Comparison of ENCODE assay signal across 15 cellular contexts in the genomic region with DNA sequence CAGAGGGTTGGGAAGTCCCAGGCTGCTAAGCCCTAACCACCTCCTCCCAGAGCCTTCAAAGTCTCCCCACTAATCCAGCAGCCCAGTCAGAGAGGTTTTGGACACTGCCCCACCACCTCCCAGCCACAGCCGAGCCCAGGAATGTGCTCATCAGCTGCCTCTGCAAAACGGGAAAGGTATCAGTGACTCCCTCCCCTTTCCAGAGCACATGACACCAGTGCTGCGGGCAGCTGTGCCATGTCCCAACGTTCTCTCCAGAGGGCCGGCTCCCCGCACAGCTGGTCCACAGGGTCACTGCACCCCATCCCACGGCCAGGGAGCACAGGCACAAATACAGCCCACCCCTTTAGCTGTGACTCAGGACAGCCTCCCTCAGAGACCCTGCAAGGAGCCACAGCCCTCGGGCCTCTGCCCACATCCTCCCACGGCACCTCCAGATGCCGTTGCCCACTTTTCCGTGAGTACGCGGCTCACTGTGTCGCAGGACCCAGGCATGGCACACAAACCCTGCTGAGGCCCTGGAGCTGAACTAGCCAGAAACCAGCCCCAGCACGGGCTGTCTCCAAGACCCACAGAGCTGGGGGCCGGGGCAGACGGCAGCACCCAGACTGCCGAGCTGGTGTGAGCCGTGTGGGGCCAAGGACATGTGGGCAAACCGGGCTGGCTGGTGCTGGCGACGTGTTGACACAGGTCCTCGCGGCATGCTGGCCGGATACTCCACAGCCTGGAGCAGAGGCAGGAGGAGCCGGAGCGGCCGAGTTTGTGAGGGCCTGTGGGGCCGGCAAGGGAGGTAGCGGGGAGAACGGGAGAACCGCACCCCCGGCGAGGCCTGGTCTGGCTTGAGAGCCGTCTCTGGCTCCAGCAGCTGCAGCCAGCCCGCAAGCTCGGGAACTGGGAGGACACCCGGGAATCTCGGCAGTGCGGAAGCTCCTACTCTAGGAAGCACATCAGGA. TPM values are rescaled to one million over a fixed set of nuclear protein-coding genes. Genes with fewer than 3 reads are reported as not detected.
DNase-seq lines count a peak whose midpoint lies in the region; ATAC-seq and TF ChIP-seq lines count a peak whose summit lies in the region.
"Had no signal": no experiment of that assay in that cellular context is flagged by ENCODE, and none has a peak within 500 bp of the region (broad histone marks: within the 10 kb centered on the region; RNA-seq: fewer than 3 reads in every experiment).

No MANE protein-coding gene starts in this region.

- H3K27me3 ChIP-seq in breast epithelium, result no peaks in the 10 kb centered on the region
- H3K27me3 ChIP-seq in liver (ENCODE audit: control insufficient read depth in 4 of 4, insufficient read depth in 4 of 4, low read length in 3 of 4), result no peaks in the 10 kb centered on the region
- H3K27me3 ChIP-seq in upper lobe of left lung, result no peaks in the 10 kb centered on the region

- CTCF ChIA-PET in activated naive CD4-positive, alpha-beta T cell treated with anti-CD3 and anti-CD28 coated beads, Interleukin-2, amount 10 ng/mL, durations not matched to agents 7 days and 5 days (lab: Charles Lee), result no interaction called here

- TF ChIP-seq EP300 in upper lobe of left lung (IDR thresholded peaks at IDR 0.05), result no peak

- peaks cover 6 to 11% of the 10 kb centered on the region in 2 donors for H3K36me3 Mint-ChIP-seq in activated naive CD4-positive, alpha-beta T cell treated with anti-CD3 and anti-CD28 coated beads, Interleukin-2, amount 50 U/mL, for 72 hours
- peaks cover 19% of the 10 kb centered on the region for H3K36me3 Mint-ChIP-seq in activated naive CD4-positive, alpha-beta T cell treated with anti-CD3 and anti-CD28 coated beads, Interleukin-2, amount 10 ng/mL, durations not matched to agents 7 days and 5 days
- H3K36me3 Mint-ChIP-seq: natural killer cell had no signal

- H3K36me3 ChIP-seq in breast epithelium (no peaks in the 10 kb centered on the region), liver (ENCODE audit: control insufficient read depth in 4 of 4, insufficient read depth in 3 of 4, low read depth in 1 of 4, low read length in 3 of 4) (peaks cover 17 to 33% (median 24%) of the 10 kb centered on the region in 4 donors), upper lobe of left lung (peaks cover 16 to 44% (median 35%) of the 10 kb centered on the region in 4 donors)

- H3K4me3 ChIP-seq in breast epithelium (peak overlapping the region in 2 of 3 donors; percentile 20 to 47), liver (ENCODE audit: low read depth in 1 of 3, low read length in 3 of 3) (no peak overlapping the region), upper lobe of left lung (no peak overlapping the region)

- H3K4me3 Mint-ChIP-seq in activated naive CD4-positive, alpha-beta T cell treated with anti-CD3 and anti-CD28 coated beads, Interleukin-2, amount 10 ng/mL, durations not matched to agents 7 days and 5 days, result no peak overlapping the region
- H3K4me3 Mint-ChIP-seq: activated CD8-positive, alpha-beta memory T cell treated with anti-CD3 and anti-CD28 coated beads, Interleukin-2, amount 10 ng/mL, durations not matched to agents 7 days and 5 days; natural killer cell had no signal

- TF ChIP-seq POLR2A in breast epithelium (IDR thresholded peaks at IDR 0.05), result no peak
- no peak for TF ChIP-seq POLR2A in upper lobe of left lung (IDR thresholded peaks at IDR 0.05)

- H3K4me1 Mint-ChIP-seq in activated naive CD4-positive, alpha-beta T cell treated with anti-CD3 and anti-CD28 coated beads, Interleukin-2, amount 10 ng/mL, durations not matched to agents 7 days and 5 days, result no peaks in the 10 kb centered on the region
- H3K4me1 Mint-ChIP-seq: activated CD8-positive, alpha-beta memory T cell treated with anti-CD3 and anti-CD28 coated beads, Interleukin-2, amount 10 ng/mL, durations not matched to agents 7 days and 5 days; natural killer cell had no signal

- H3K27ac ChIP-seq in breast epithelium (peak overlapping the region; percentile 83 to 90), liver (ENCODE audit: low read depth in 1 of 2, low read length in 2 of 2) (peak overlapping the region; percentile 8 to 30), upper lobe of left lung (no peak overlapping the region)

- H3K9me3 ChIP-seq in breast epithelium (no peaks in the 10 kb centered on the region), liver (ENCODE audit: control insufficient read depth in 4 of 4, low read length in 3 of 4) (no peaks in the 10 kb centered on the region), upper lobe of left lung (no peaks in the 10 kb centered on the region)

- H3K9ac ChIP-seq in liver (ENCODE audit: low read depth in 1 of 2, low read length in 2 of 2), result no peak overlapping the region

- H3K27me3 Mint-ChIP-seq in activated naive CD4-positive, alpha-beta T cell treated with anti-CD3 and anti-CD28 coated beads, Interleukin-2, amount 10 ng/mL, durations not matched to agents 7 days and 5 days, result no peaks in the 10 kb centered on the region
- H3K27me3 Mint-ChIP-seq: activated CD8-positive, alpha-beta memory T cell treated with anti-CD3 and anti-CD28 coated beads, Interleukin-2, amount 10 ng/mL, durations not matched to agents 7 days and 5 days had no signal

- TF ChIP-seq CTCF in breast epithelium (IDR thresholded peaks at IDR 0.05) (no peak), liver (IDR thresholded peaks at IDR 0.05; ENCODE audit: low read depth, low read length, missing input control) (no peak), upper lobe of left lung (IDR thresholded peaks at IDR 0.05) (no peak)

- 67% methylated on average over 40 of the region's 40 CpGs for WGBS in liver
- 67 to 73% methylated on average over 7 to 32 of the region's 40 CpGs for WGBS in upper lobe of left lung, 2 donors

- DNase-seq in activated naive CD4-positive, alpha-beta T cell treated with anti-CD3 and anti-CD28 coated beads, Interleukin-2, amount 50 U/mL, for 72 hours (ENCODE audit: low spot score in 2 of 2), result no peak
- DNase-seq in activated naive CD4-positive, alpha-beta T cell treated with anti-CD3 and anti-CD28 coated beads, Interleukin-2, amount 10 ng/mL, durations not matched to agents 7 days and 5 days, result no peak
- DNase-seq in breast epithelium (ENCODE audit: low spot score in 2 of 2), result peak; percentile 83 to 87
- peak; percentile 53 to 80 for DNase-seq in upper lobe of left lung
- DNase-seq in NCI-H1694 (lab: John Stamatoyannopoulos, UW), result no peak
- DNase-seq: activated CD8-positive, alpha-beta memory T cell treated with anti-CD3 and anti-CD28 coated beads, Interleukin-2, amount 10 ng/mL, durations not matched to agents 7 days and 5 days; EL; hypothalamus; natural killer cell; NCI-H146; T1000 had no signal

- no peak for TF ChIP-seq RAD21 in liver (IDR thresholded peaks at IDR 0.05)

- H3K4me1 ChIP-seq in breast epithelium (peaks cover 0 to 4% of the 10 kb centered on the region in 2 donors), liver (ENCODE audit: control insufficient read depth in 4 of 4, insufficient read depth in 4 of 4, low read length in 3 of 4) (peaks cover 0 to 29% (median 19%) of the 10 kb centered on the region in 4 donors), upper lobe of left lung (peaks cover 0 to 10% (median 1%) of the 10 kb centered on the region in 4 donors)

- H3K27ac Mint-ChIP-seq in activated naive CD4-positive, alpha-beta T cell treated with anti-CD3 and anti-CD28 coated beads, Interleukin-2, amount 50 U/mL, for 72 hours, result no peak overlapping the region
- no peak overlapping the region for H3K27ac Mint-ChIP-seq in activated naive CD4-positive, alpha-beta T cell treated with anti-CD3 and anti-CD28 coated beads, Interleukin-2, amount 10 ng/mL, durations not matched to agents 7 days and 5 days
- H3K27ac Mint-ChIP-seq: activated CD8-positive, alpha-beta memory T cell treated with anti-CD3 and anti-CD28 coated beads, Interleukin-2, amount 10 ng/mL, durations not matched to agents 7 days and 5 days; natural killer cell had no signal

- intact Hi-C loops in breast epithelium (cut with DNase I; ENCODE audit: low total_unique reads), result no loop called here

- peak; percentile 8 to 9 for ATAC-seq in activated naive CD4-positive, alpha-beta T cell treated with anti-CD3 and anti-CD28 coated beads, Interleukin-2, amount 50 U/mL, for 72 hours
- ATAC-seq in upper lobe of left lung (ENCODE audit: low FRiP score in 2 of 2) (peak in 1 of 2 donors; percentile 61), HG02970 (IDR thresholded peaks at IDR 0.05; ENCODE audit: low FRiP score, unreplicated experiment) (no peak), HG02852 (IDR thresholded peaks at IDR 0.05; ENCODE audit: unreplicated experiment) (no peak)
- ATAC-seq: activated CD8-positive, alpha-beta memory T cell treated with anti-CD3 and anti-CD28 coated beads, Interleukin-2, amount 10 ng/mL, durations not matched to agents 7 days and 5 days had no signal

- no peaks in the 10 kb centered on the region for H3K9me3 Mint-ChIP-seq in activated naive CD4-positive, alpha-beta T cell treated with anti-CD3 and anti-CD28 coated beads, Interleukin-2, amount 50 U/mL, for 72 hours
- no peaks in the 10 kb centered on the region for H3K9me3 Mint-ChIP-seq in activated naive CD4-positive, alpha-beta T cell treated with anti-CD3 and anti-CD28 coated beads, Interleukin-2, amount 10 ng/mL, durations not matched to agents 7 days and 5 days
- H3K9me3 Mint-ChIP-seq: natural killer cell had no signal

RNA-seq across cellular contexts. Expression of a gene that starts 6.3 kb away (rescaled TPM):
- not detected for total RNA-seq in activated naive CD4-positive, alpha-beta T cell treated with anti-CD3 and anti-CD28 coated beads, Interleukin-2, amount 50 U/mL, for 72 hours
- total RNA-seq in breast epithelium, result not detected
- total RNA-seq in liver, result not detected
- under 1 TPM; 0.31 to 0.35 TPM for polyA plus RNA-seq in liver
- not detected for total RNA-seq in upper lobe of left lung
- total RNA-seq: activated CD8-positive, alpha-beta memory T cell treated with anti-CD3 and anti-CD28 coated beads, Interleukin-2, amount 10 ng/mL, durations not matched to agents 7 days and 5 days; natural killer cell had no signal

RNA-seq across cellular contexts. Expression of a gene that starts 8.0 kb away (rescaled TPM):
- 10 to 100 TPM; 40.4 to 55.3 TPM for total RNA-seq in activated naive CD4-positive, alpha-beta T cell treated with anti-CD3 and anti-CD28 coated beads, Interleukin-2, amount 50 U/mL, for 72 hours
- 10 to 100 TPM; 51.2 to 81.0 (median 67.5) TPM for total RNA-seq in breast epithelium
- 10 to 100 TPM; 16.6 to 42.0 TPM for total RNA-seq in liver
- 10 to 100 TPM; 24.2 to 28.2 TPM for polyA plus RNA-seq in liver
- total RNA-seq in upper lobe of left lung, result 100 to 1,000 TPM in 1 of 6 donors, 10 to 100 TPM in 5; 30.1 to 106 (median 70.1) TPM

RNA-seq across cellular contexts. Expression of a gene that starts 19.2 kb away (rescaled TPM):
- total RNA-seq in activated naive CD4-positive, alpha-beta T cell treated with anti-CD3 and anti-CD28 coated beads, Interleukin-2, amount 50 U/mL, for 72 hours, result 100 to 1,000 TPM; 382 to 460 TPM
- total RNA-seq in breast epithelium (100 to 1,000 TPM; 374 to 475 (median 466) TPM), liver (1,000 to 10,000 TPM; 1,086 to 3,361 TPM), upper lobe of left lung (100 to 1,000 TPM; 374 to 627 (median 531) TPM)
- 1,000 to 10,000 TPM in 1 of 2 donors, 100 to 1,000 TPM in 1; 1,000 to 2,066 TPM for polyA plus RNA-seq in liver

RNA-seq across cellular contexts. Expression of a gene that starts 30.0 kb away (rescaled TPM):
- total RNA-seq in activated naive CD4-positive, alpha-beta T cell treated with anti-CD3 and anti-CD28 coated beads, Interleukin-2, amount 50 U/mL, for 72 hours, result 100 to 1,000 TPM; 328 to 513 TPM
- total RNA-seq in breast epithelium (100 to 1,000 TPM in 2 of 3 donors, 10 to 100 TPM in 1; 67.0 to 135 (median 124) TPM), liver (10 to 100 TPM; 35.5 to 47.3 TPM), upper lobe of left lung (100 to 1,000 TPM; 171 to 522 (median 302) TPM)
- 100 to 1,000 TPM; 103 to 142 TPM for polyA plus RNA-seq in liver

RNA-seq across cellular contexts. Expression of a gene that starts 37.2 kb away (rescaled TPM):
- not detected for total RNA-seq in activated naive CD4-positive, alpha-beta T cell treated with anti-CD3 and anti-CD28 coated beads, Interleukin-2, amount 50 U/mL, for 72 hours
- total RNA-seq in breast epithelium (not detected), liver (10 to 100 TPM; 20.7 to 72.0 TPM), upper lobe of left lung (10 to 100 TPM in 1 of 6 donors, not detected in 5; 11.1 TPM)
- polyA plus RNA-seq in liver, result 10 to 100 TPM; 42.0 to 55.8 TPM
- total RNA-seq: activated CD8-positive, alpha-beta memory T cell treated with anti-CD3 and anti-CD28 coated beads, Interleukin-2, amount 10 ng/mL, durations not matched to agents 7 days and 5 days; HT1080; natural killer cell had no signal

Comparison
In these comparisons a context has a peak if more than half of its experiments do, and no peak if none do; other contexts are left out.
1. ATAC-seq: peak in activated naive CD4-positive, alpha-beta T cell treated with anti-CD3 and anti-CD28 coated beads, Interleukin-2, amount 50 U/mL, for 72 hours (2 of 2); none in HG02970 (single experiment) and HG02852 (single experiment).
2. DNase-seq: peak in breast epithelium (2 of 2) and upper lobe of left lung (2 of 2); none in activated naive CD4-positive, alpha-beta T cell treated with anti-CD3 and anti-CD28 coated beads, Interleukin-2, amount 50 U/mL, for 72 hours (0 of 2), activated naive CD4-positive, alpha-beta T cell treated with anti-CD3 and anti-CD28 coated beads, Interleukin-2, amount 10 ng/mL, durations not matched to agents 7 days and 5 days (single experiment) and NCI-H1694 (single experiment).
3. H3K27ac ChIP-seq: peak in breast epithelium (2 of 2) and liver (2 of 2); none in upper lobe of left lung (0 of 4).
4. H3K4me3 ChIP-seq: peak in breast epithelium (2 of 3); none in liver (0 of 3) and upper lobe of left lung (0 of 4).